Comparison of ENCODE assay signal across 8 cellular contexts in genomic region chr14:92039073-92039719, GRCh38. TPM values are rescaled to one million over a fixed set of nuclear protein-coding genes. Genes with fewer than 3 reads are reported as not detected.
A peak's percentile ranks its signal among the peaks of the same experiment; 100 is the strongest.
DNase-seq lines count a peak whose midpoint lies in the region; ATAC-seq and TF ChIP-seq lines count a peak whose summit lies in the region.

No MANE protein-coding gene starts in this region.

- 0 to 1% methylated on average over 23 of the region's 23 CpGs for WGBS in heart right ventricle, 2 donors

- TF ChIP-seq CTCF in heart right ventricle (IDR thresholded peaks at IDR 0.05), result no peak
- TF ChIP-seq CTCF in parathyroid adenoma (IDR thresholded peaks at IDR 0.05), result no peak

- ATAC-seq in GM18907 (IDR thresholded peaks at IDR 0.05; ENCODE audit: unreplicated experiment), result peak; percentile 37
- peak; percentile 27 for ATAC-seq in HG03175 (IDR thresholded peaks at IDR 0.05; ENCODE audit: unreplicated experiment)
- peak; percentile 39 to 64 (median 48) for ATAC-seq in heart right ventricle

- H3K27ac Mint-ChIP-seq in activated naive CD8-positive, alpha-beta T cell treated with anti-CD3 and anti-CD28 coated beads for 36 hours, result peak overlapping the region; percentile 99

- peak overlapping the region; percentile 99 for H2AFZ ChIP-seq in parathyroid adenoma

- H3K27ac ChIP-seq in heart right ventricle (peak overlapping the region; percentile 88 to 100 (median 96)), parathyroid adenoma (peak overlapping the region; percentile 96)

- peak overlapping the region; percentile 69 for H3K4me2 ChIP-seq in parathyroid adenoma (ENCODE audit: low read length)

- H3K36me3 Mint-ChIP-seq in activated naive CD8-positive, alpha-beta T cell treated with anti-CD3 and anti-CD28 coated beads for 36 hours, result peaks cover 17% of the 10 kb centered on the region

- intact Hi-C loops in heart right ventricle (cut with DNase I), result no loop called here

- H3K4me3 Mint-ChIP-seq in activated naive CD8-positive, alpha-beta T cell treated with anti-CD3 and anti-CD28 coated beads for 36 hours, result peak overlapping the region; percentile 97

- H3K4me3 ChIP-seq in heart right ventricle (peak overlapping the region; percentile 63 to 97 (median 80)), parathyroid adenoma (ENCODE audit: low read depth, low read length) (peak overlapping the region; percentile 98)

- peaks cover 47% of the 10 kb centered on the region for H3K79me2 ChIP-seq in parathyroid adenoma

- H3K9me3 Mint-ChIP-seq in activated naive CD8-positive, alpha-beta T cell treated with anti-CD3 and anti-CD28 coated beads for 36 hours, result no peaks in the 10 kb centered on the region

- peak overlapping the region; percentile 96 for H3K9ac ChIP-seq in parathyroid adenoma

- H3K4me1 Mint-ChIP-seq in activated naive CD8-positive, alpha-beta T cell treated with anti-CD3 and anti-CD28 coated beads for 36 hours, result peaks cover 47% of the 10 kb centered on the region

- DNase-seq in Ammon's horn (ENCODE audit: low spot score) (peak; percentile 56), NCI-H524 treated with DMSO at 0.1 percent for 48 hours (lab: John Stamatoyannopoulos, UW) (peak; percentile 42), heart right ventricle (no peak), activated gamma-delta T cell treated with Interleukin-2 at 50 U/mL for 16 hours (no peak)
- DNase-seq in activated naive CD8-positive, alpha-beta T cell treated with anti-CD3 and anti-CD28 coated beads for 36 hours, result peak; percentile 9

- H3K27me3 ChIP-seq in heart right ventricle (no peaks in the 10 kb centered on the region), parathyroid adenoma (ENCODE audit: control insufficient read depth, insufficient read depth, low read length) (no peaks in the 10 kb centered on the region)

- H3K4me1 ChIP-seq in heart right ventricle (peaks cover 7 to 52% (median 44%) of the 10 kb centered on the region in 9 donors), parathyroid adenoma (peaks cover 4% of the 10 kb centered on the region)

- H3K36me3 ChIP-seq in heart right ventricle (peaks cover 0 to 30% (median 0%) of the 10 kb centered on the region in 9 donors), parathyroid adenoma (ENCODE audit: control insufficient read depth, insufficient read depth, low read length) (no peaks in the 10 kb centered on the region)

- H3K27me3 Mint-ChIP-seq in activated naive CD8-positive, alpha-beta T cell treated with anti-CD3 and anti-CD28 coated beads for 36 hours, result no peaks in the 10 kb centered on the region

- H3K9me3 ChIP-seq in heart right ventricle, result no peaks in the 10 kb centered on the region
- no peaks in the 10 kb centered on the region for H3K9me3 ChIP-seq in parathyroid adenoma (ENCODE audit: control insufficient read depth, low read length)

RNA-seq across cellular contexts. Expression of gene TRIP11, which starts 0.7 kb away (rescaled TPM):
- 10 to 100 TPM; 29.9 to 30.0 TPM for total RNA-seq in activated naive CD8-positive, alpha-beta T cell treated with anti-CD3 and anti-CD28 coated beads for 36 hours
- total RNA-seq in heart right ventricle, result 10 to 100 TPM; 46.5 to 73.3 (median 59.7) TPM
- 1 to 10 TPM; 4.0 to 8.1 TPM for polyA plus RNA-seq in heart right ventricle

Comparison
In these comparisons a context has a peak if more than half of its experiments do, and no peak if none do; other contexts are left out.
1. DNase-seq: peak in Ammon's horn (single experiment), NCI-H524 treated with DMSO at 0.1 percent for 48 hours (single experiment) and activated naive CD8-positive, alpha-beta T cell treated with anti-CD3 and anti-CD28 coated beads for 36 hours (single experiment); none in heart right ventricle (0 of 2) and activated gamma-delta T cell treated with Interleukin-2 at 50 U/mL for 16 hours (single experiment).
2. Peak in every context shown above with its lines, with median percentiles within 50 percentile points of each other: ATAC-seq.